ENCODE assay signal across 26 cellular contexts in genomic region chr6:43764767-43765166, GRCh38. TPM values are rescaled to one million over a fixed set of nuclear protein-coding genes. Genes with fewer than 3 reads are reported as not detected.
DNase-seq lines count a peak whose midpoint lies in the region; ATAC-seq, FAIRE-seq and TF ChIP-seq lines count a peak whose summit lies in the region.
"Had no signal": no experiment of that assay in that cellular context is flagged by ENCODE, and none has a peak within 500 bp of the region (broad histone marks: within the 10 kb centered on the region; RNA-seq: fewer than 3 reads in every experiment).

No MANE protein-coding gene starts in this region.

- H3K4me3 Mint-ChIP-seq in activated T-cell treated with anti-CD3 and anti-CD28 coated beads, Interleukin-2, amount 50 U/mL, for 72 hours, result no peak overlapping the region
- H3K4me3 Mint-ChIP-seq: CD8-positive, alpha-beta T cell had no signal

- H3K27ac ChIP-seq in WERI-Rb-1 (no peak overlapping the region), kidney (ENCODE audit: low read depth in 2 of 2, low read length in 2 of 2) (no peak overlapping the region)

- no peaks in the 10 kb centered on the region for H3K36me3 ChIP-seq in WERI-Rb-1
- H3K36me3 ChIP-seq in kidney (ENCODE audit: control insufficient read depth in 1 of 2, insufficient read depth in 2 of 2, low read length in 2 of 2), result no peaks in the 10 kb centered on the region

- no peak overlapping the region for H3K9ac ChIP-seq in kidney (ENCODE audit: low read length in 2 of 2)
- H3K9ac ChIP-seq: SK-N-SH had no signal

- DNase-seq in ELF-1 (ENCODE audit: low read depth, low spot score), result peak; percentile 60
- peak; percentile 54 for DNase-seq in WERI-Rb-1
- peak; percentile 44 for DNase-seq in kidney
- peak; percentile 44 for DNase-seq in sciatic nerve (ENCODE audit: low spot score)
- DNase-seq in MV-4-11 (lab: John Stamatoyannopoulos, UW), result no peak
- no peak for DNase-seq in NCI-H2081 treated with DMSO at 0.1 percent for 48 hours (lab: John Stamatoyannopoulos, UW)
- no peak for DNase-seq in activated T-cell treated with anti-CD3 and anti-CD28 coated beads, Interleukin-2, amount 50 U/mL, for 72 hours
- no peak for DNase-seq in NCI-H748 (lab: John Stamatoyannopoulos, UW; ENCODE audit: unreplicated experiment)
- DNase-seq: C1 segment of cervical spinal cord; Caco-2; CD8-positive, alpha-beta T cell; DMS 273 treated with DMSO at 0.1 percent for 48 hours; DMS79; EL; GF-D8; KBM-7; NCI-H1105 treated with DMSO at 0.1 percent for 48 hours; NCI-H146; NCI-H2029; NCI-H510A; NCI-H748 treated with DMSO at 0.1 percent for 48 hours; SK-N-SH; SW 1271 had no signal

- no peak for ATAC-seq in sciatic nerve
- no peak for ATAC-seq in activated T-cell treated with anti-CD3 and anti-CD28 coated beads, Interleukin-2, amount 50 U/mL, for 72 hours (replicated peaks in 1 of 2)
- ATAC-seq: CD8-positive, alpha-beta T cell had no signal

- intact Hi-C loops in kidney (cut with DNase I) (loop anchor here (5.0 to 10.0 kb wide), 2 partner anchors 100 to 318 kb away; no protein-coding TSS in a partner anchor), sciatic nerve (cut with DNase I) (no loop called here)

- no peaks in the 10 kb centered on the region for H3K27me3 Mint-ChIP-seq in activated T-cell treated with anti-CD3 and anti-CD28 coated beads, Interleukin-2, amount 50 U/mL, for 72 hours (ENCODE audit: low read depth)

- H3K27ac Mint-ChIP-seq in activated T-cell treated with anti-CD3 and anti-CD28 coated beads, Interleukin-2, amount 50 U/mL, for 72 hours, result no peak overlapping the region
- H3K27ac Mint-ChIP-seq: CD8-positive, alpha-beta T cell had no signal

- H3K4me3 ChIP-seq in WERI-Rb-1 (ENCODE audit: low read depth, low read length) (no peak overlapping the region), kidney (ENCODE audit: low read length in 2 of 2) (no peak overlapping the region)

- TF ChIP-seq CTCF in WERI-Rb-1 (IDR thresholded peaks at IDR 0.05; ENCODE audit: low read depth, low read length) (no peak), kidney (IDR thresholded peaks at IDR 0.05; ENCODE audit: borderline replicate concordance, extremely low read depth, insufficient read depth) (no peak)

- no peaks in the 10 kb centered on the region for H3K36me3 Mint-ChIP-seq in activated T-cell treated with anti-CD3 and anti-CD28 coated beads, Interleukin-2, amount 50 U/mL, for 72 hours (ENCODE audit: insufficient read depth in 2 of 2)

- H3K27me3 ChIP-seq in WERI-Rb-1 (ENCODE audit: insufficient read depth, low read depth, severe bottlenecking), result no peaks in the 10 kb centered on the region

- no peaks in the 10 kb centered on the region for H3K4me1 ChIP-seq in kidney (ENCODE audit: control insufficient read depth in 1 of 2, insufficient read depth in 1 of 2, low read depth in 1 of 2, low read length in 2 of 2)

- no peak for FAIRE-seq in kidney (lab: Jason Lieb, UNC)
- FAIRE-seq: A204.1, GM12891, H54 had no signal

- no peaks in the 10 kb centered on the region for H3K9me3 Mint-ChIP-seq in activated T-cell treated with anti-CD3 and anti-CD28 coated beads, Interleukin-2, amount 50 U/mL, for 72 hours
- H3K9me3 Mint-ChIP-seq: CD8-positive, alpha-beta T cell had no signal

- peaks cover 13% of the 10 kb centered on the region for H3K4me1 Mint-ChIP-seq in activated T-cell treated with anti-CD3 and anti-CD28 coated beads, Interleukin-2, amount 50 U/mL, for 72 hours (ENCODE audit: low read depth)

- H3K9me3 ChIP-seq in WERI-Rb-1 (ENCODE audit: severe bottlenecking) (no peaks in the 10 kb centered on the region), kidney (ENCODE audit: control insufficient read depth in 1 of 2, low read length in 2 of 2) (no peaks in the 10 kb centered on the region)
- H3K9me3 ChIP-seq: Caco-2, SK-N-SH had no signal

RNA-seq across cellular contexts. Expression of gene VEGFA, which starts 5.2 kb away (rescaled TPM):
- total RNA-seq in kidney, result 36.3 TPM
- 111 TPM for polyA plus RNA-seq in kidney (ENCODE audit: insufficient read depth, low read depth, low replicate concordance)
- total RNA-seq in sciatic nerve, result 155 TPM
- total RNA-seq in activated T-cell treated with anti-CD3 and anti-CD28 coated beads, Interleukin-2, amount 50 U/mL, for 72 hours, result 10 to 100 TPM; 65.2 to 67.1 TPM

Comparison
In these comparisons a context has a peak if more than half of its experiments do, and no peak if none do; other contexts are left out.
1. DNase-seq: peak in ELF-1 (single experiment), WERI-Rb-1 (single experiment), kidney (single experiment) and sciatic nerve (single experiment); none in MV-4-11 (single experiment), NCI-H2081 treated with DMSO at 0.1 percent for 48 hours (single experiment), activated T-cell treated with anti-CD3 and anti-CD28 coated beads, Interleukin-2, amount 50 U/mL, for 72 hours (0 of 2) and NCI-H748 (single experiment).